In genomic region chr11:125165111-125165663, GRCh38 we compare ENCODE assay signal across 8 cellular contexts. TPM values are rescaled to one million over a fixed set of nuclear protein-coding genes. Genes with fewer than 3 reads are reported as not detected.
DNase-seq lines count a peak whose midpoint lies in the region; ATAC-seq and TF ChIP-seq lines count a peak whose summit lies in the region.

No MANE protein-coding gene starts in this region.

- intact Hi-C loops in Calu3 (cut with micrococcal nuclease; ENCODE audit: unreplicated experiment) = loop anchor here (5.0 kb wide), 1 partner anchor 232 kb away; no protein-coding TSS in a partner anchor

- no peak overlapping the region for H3K27ac ChIP-seq in foreskin keratinocyte
- peak overlapping the region; percentile 77 for H3K27ac ChIP-seq in neuronal stem cell (replicated peaks; ENCODE audit: low read length)

- H3K27ac Mint-ChIP-seq in Calu3 (ENCODE audit: unreplicated experiment) = no peak overlapping the region

- no peak overlapping the region for H2AFZ ChIP-seq in neuronal stem cell (ENCODE audit: low read length)

- no peaks in the 10 kb centered on the region for H3K9me3 Mint-ChIP-seq in Calu3 (ENCODE audit: low read depth, unreplicated experiment)

- ATAC-seq in foreskin keratinocyte = peak; percentile 37

- BruUV-seq in Calu3 (replicated peaks; lab: Mats Ljungman, UMichigan) = no TSS peak

- peaks cover 0 to 2% of the 10 kb centered on the region in 2 donors for H3K36me3 ChIP-seq in neuronal stem cell (replicated peaks in 1 of 2; ENCODE audit: control insufficient read depth in 2 of 2, insufficient read depth in 2 of 2, low read length in 2 of 2)

- peaks cover 0 to 7% of the 10 kb centered on the region in 2 donors for H3K9me3 ChIP-seq in neuronal stem cell (replicated peaks in 1 of 2; ENCODE audit: control insufficient read depth in 2 of 2, insufficient read depth in 1 of 2, low read depth in 1 of 2, low read length in 2 of 2)

- H3K27me3 Mint-ChIP-seq in Calu3 (ENCODE audit: unreplicated experiment) = peaks cover 100% of the 10 kb centered on the region

- H3K18ac ChIP-seq in neuronal stem cell (ENCODE audit: low read length) = peak overlapping the region; percentile 97

- H3K14ac ChIP-seq in neuronal stem cell (ENCODE audit: low read length) = peak overlapping the region; percentile 77

- H2BK120ac ChIP-seq in neuronal stem cell (ENCODE audit: low read depth, low read length) = peak overlapping the region; percentile 47

- peak overlapping the region; percentile 78 for H3K4me3 Mint-ChIP-seq in Calu3 (ENCODE audit: low read depth, unreplicated experiment)

- H2AK5ac ChIP-seq in neuronal stem cell (ENCODE audit: low read depth, low read length) = peak overlapping the region; percentile 93

- peaks cover 5% of the 10 kb centered on the region for H3K36me3 Mint-ChIP-seq in Calu3 (ENCODE audit: insufficient read depth, unreplicated experiment)

- peaks cover 78% of the 10 kb centered on the region for H3K27me3 ChIP-seq in foreskin keratinocyte
- H3K27me3 ChIP-seq in neuronal stem cell (ENCODE audit: control insufficient read depth in 3 of 3, insufficient read depth in 3 of 3, low read depth in 1 of 3, low read length in 3 of 3) = no peaks in the 10 kb centered on the region

- CTCF ChIA-PET in Calu3 (lab: Charles Lee) = interaction anchor here (0.6 to 1.7 kb wide), 6 partner anchors 23 to 273 kb away, joined by 3 to 5 read pairs (median 4); no protein-coding TSS in a partner anchor

- H3K4ac ChIP-seq in neuronal stem cell (ENCODE audit: low read length) = peak overlapping the region; percentile 86

- H2BK12ac ChIP-seq in neuronal stem cell (ENCODE audit: low read length) = peak overlapping the region; percentile 63

- TF ChIP-seq CTCF in Calu3 (IDR thresholded peaks at IDR 0.05; ENCODE audit: unreplicated experiment) = no peak
- no peak for TF ChIP-seq CTCF in HFF-Myc (IDR thresholded peaks at IDR 0.05; ENCODE audit: low read depth, low read length, missing control alignments)
- TF ChIP-seq CTCF in foreskin keratinocyte (conservative IDR thresholded peaks at IDR 0.05) = no peak

- H3K4me3 ChIP-seq in HFF-Myc (replicated peaks; ENCODE audit: low read depth, low read length) = peak overlapping the region; percentile 17
- peak overlapping the region; percentile 77 to 94 for H3K4me3 ChIP-seq in neuronal stem cell (ENCODE audit: low read length in 2 of 2)

- H2BK5ac ChIP-seq in neuronal stem cell (ENCODE audit: low read length) = peak overlapping the region; percentile 62

- no CpG with 5 or more reads among the region's 67 CpGs for WGBS in neuronal stem cell (ENCODE audit: extremely low coverage in 2 of 2, insufficient read length in 2 of 2, insufficient replicate concordance in 1 of 2), 2 donors

- no peaks in the 10 kb centered on the region for H3K4me1 Mint-ChIP-seq in Calu3 (ENCODE audit: low read depth, unreplicated experiment)

- H3K9ac ChIP-seq in neuronal stem cell (ENCODE audit: low read depth, low read length, poor library complexity) = peak overlapping the region; percentile 97

- H3K79me1 ChIP-seq in neuronal stem cell (ENCODE audit: low read depth, low read length) = peaks cover 9% of the 10 kb centered on the region

- peak; percentile 10 for DNase-seq in Calu3
- DNase-seq in HFF-Myc (ENCODE audit: extremely low read depth, low read depth) = no peak
- peak; percentile 63 for DNase-seq in activated CD8-positive, alpha-beta memory T cell treated with anti-CD3 and anti-CD28 coated beads, Interleukin-2, amount 50 U/mL, for 48 hours
- DNase-seq in foreskin keratinocyte = peak in 1 of 2 donors; percentile 25
- DNase-seq in neuronal stem cell (ENCODE audit: low spot score) = peak; percentile 29
- DNase-seq in GM19240 (ENCODE audit: insufficient read length, low spot score) = no peak
- DNase-seq in pons (ENCODE audit: low spot score) = no peak
- DNase-seq in cerebellar nuclear complex (lab: John Stamatoyannopoulos, UW) = no peak

- H4K91ac ChIP-seq in neuronal stem cell (ENCODE audit: low read depth, low read length, poor library complexity) = no peak overlapping the region

- H3K4me2 ChIP-seq in neuronal stem cell (ENCODE audit: insufficient read depth, low read length, poor library complexity, severe bottlenecking) = peak overlapping the region; percentile 96

- no peaks in the 10 kb centered on the region for H3K4me1 ChIP-seq in foreskin keratinocyte
- H3K4me1 ChIP-seq in neuronal stem cell (ENCODE audit: control insufficient read depth in 2 of 2, insufficient read depth in 1 of 2, low read depth in 1 of 2, low read length in 2 of 2) = peaks cover 37 to 42% of the 10 kb centered on the region in 2 donors

- no peak overlapping the region for H3K23ac ChIP-seq in neuronal stem cell (ENCODE audit: low read depth, low read length, poor library complexity)

- no peak overlapping the region for H4K8ac ChIP-seq in neuronal stem cell (ENCODE audit: low read depth, low read length)

- H2BK15ac ChIP-seq in neuronal stem cell (ENCODE audit: low read length) = peak overlapping the region; percentile 87

RNA-seq across cellular contexts. Expression of gene PKNOX2, which starts 0.6 kb away (rescaled TPM):
- total RNA-seq in Calu3 (2022) (not detected in 2 replicates), foreskin keratinocyte (0.04 and 0.10 TPM in 2 replicates)
- 0.03 and 0.04 TPM in 2 replicates for polyA plus RNA-seq in foreskin keratinocyte
- 20.5 TPM for polyA plus RNA-seq in neuronal stem cell (2013, experiment 1 of 2)
- polyA plus RNA-seq in neuronal stem cell (2013, experiment 2 of 2) = 20.4 TPM

RNA-seq across cellular contexts. Expression of gene TMEM218, which starts 53.8 kb away (rescaled TPM):
- total RNA-seq in Calu3 (2022) (10.0 and 14.5 TPM in 2 replicates), foreskin keratinocyte (17.7 and 21.4 TPM in 2 replicates)
- 24.1 and 25.6 TPM in 2 replicates for polyA plus RNA-seq in foreskin keratinocyte
- 25.3 TPM for polyA plus RNA-seq in neuronal stem cell (2013, experiment 1 of 2)
- polyA plus RNA-seq in neuronal stem cell (2013, experiment 2 of 2) = 23.3 TPM

Comparison
In these comparisons a context has a peak if more than half of its experiments do, and no peak if none do; other contexts are left out.
1. DNase-seq: peak in Calu3 (single experiment), activated CD8-positive, alpha-beta memory T cell treated with anti-CD3 and anti-CD28 coated beads, Interleukin-2, amount 50 U/mL, for 48 hours (single experiment) and neuronal stem cell (single experiment); none in HFF-Myc (single experiment), GM19240 (single experiment), pons (single experiment) and cerebellar nuclear complex (0 of 2).